In the genomic region with DNA sequence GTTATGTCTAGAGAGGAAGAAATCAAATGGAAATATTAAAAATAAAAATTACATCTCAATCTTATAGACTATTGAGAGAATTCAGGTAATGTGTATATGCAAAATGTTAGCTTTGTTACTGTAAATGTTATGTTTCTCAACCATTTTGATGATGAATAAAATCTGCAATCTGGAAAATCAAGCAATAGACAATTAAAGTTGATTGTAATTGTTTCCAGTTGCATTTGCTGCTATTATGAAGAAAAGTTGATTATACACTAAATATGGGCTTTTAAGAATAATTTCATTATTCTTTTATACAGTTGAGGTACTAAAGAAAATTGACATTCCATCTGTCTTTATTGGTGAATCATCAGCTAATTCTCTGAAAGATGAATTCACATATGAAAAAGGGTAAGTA, we compare ENCODE assay signal across 27 cellular contexts.
"Had no signal": no experiment of that assay in that cellular context is flagged by ENCODE, and none has a peak within 500 bp of the region (broad histone marks: within the 10 kb centered on the region; RNA-seq: fewer than 3 reads in every experiment).

No MANE protein-coding gene starts in this region.

- H3K27me3 ChIP-seq: ascending aorta, breast epithelium, cardiac muscle cell, colonic mucosa had no signal

- H3K27ac ChIP-seq: ascending aorta, breast epithelium, cardiac muscle cell, colonic mucosa had no signal

- DNase-seq: activated CD4-positive, alpha-beta memory T cell treated with anti-CD3 and anti-CD28 coated beads, Interleukin-2, amount 10 ng/mL, durations not matched to agents 7 days and 5 days; activated CD4-positive, alpha-beta T cell treated with anti-CD3 and anti-CD28 coated beads for 4 hours; activated CD4-positive, alpha-beta T cell treated with anti-CD3 and anti-CD28 coated beads, Interleukin-2, amount 10 ng/mL, durations not matched to agents 7 days and 5 days; activated CD4-positive, alpha-beta T cell treated with anti-CD3 and anti-CD28 coated beads, Interleukin-2, amount 50 U/mL, for 4 hours; activated CD4-positive, CD25-positive, alpha-beta regulatory T cell; activated CD4-positive, CD25-positive, alpha-beta regulatory T cell treated with anti-CD3 and anti-CD28 coated beads, Interleukin-2, amount 50 U/mL, for 72 hours; activated CD8-positive, alpha-beta memory T cell treated with anti-CD3 and anti-CD28 coated beads, Interleukin-2, amount 50 U/mL, for 48 hours; activated gamma-delta T cell; activated naive CD4-positive, alpha-beta T cell; activated naive CD4-positive, alpha-beta T cell treated with anti-CD3 and anti-CD28 coated beads, Interleukin-2, amount 10 ng/mL, durations not matched to agents 7 days and 5 days; activated naive CD8-positive, alpha-beta T cell treated with anti-CD3 and anti-CD28 coated beads, Interleukin-2, amount 10 ng/mL, durations not matched to agents 7 days and 5 days; activated T-cell treated with anti-CD3 and anti-CD28 coated beads for 4 hours; activated T-cell treated with anti-CD3 and anti-CD28 coated beads, Interleukin-2, amount 50 U/mL, for 24 hours; activated T-cell treated with anti-CD3 and anti-CD28 coated beads, Interleukin-2, amount 50 U/mL, for 72 hours; central memory CD4-positive, alpha-beta T cell; cerebellar nuclear complex; colonic mucosa; effector CD8-positive, alpha-beta T cell; endodermal cell; foreskin fibroblast; head of caudate nucleus; T-helper 2 cell had no signal

- H3K36me3 ChIP-seq: cardiac muscle cell, colonic mucosa had no signal

- H3K4me1 ChIP-seq: breast epithelium, colonic mucosa had no signal

- H3K4me3 ChIP-seq: ascending aorta, breast epithelium, cardiac muscle cell, colonic mucosa had no signal

- H3K9me3 ChIP-seq: ascending aorta, breast epithelium, colonic mucosa had no signal

- ATAC-seq: activated naive CD4-positive, alpha-beta T cell treated with anti-CD3 and anti-CD28 coated beads, Interleukin-2, amount 50 U/mL, for 72 hours; activated T-cell treated with anti-CD3 and anti-CD28 coated beads, Interleukin-2, amount 50 U/mL, for 72 hours; esophagus mucosa had no signal
